In the genomic region with DNA sequence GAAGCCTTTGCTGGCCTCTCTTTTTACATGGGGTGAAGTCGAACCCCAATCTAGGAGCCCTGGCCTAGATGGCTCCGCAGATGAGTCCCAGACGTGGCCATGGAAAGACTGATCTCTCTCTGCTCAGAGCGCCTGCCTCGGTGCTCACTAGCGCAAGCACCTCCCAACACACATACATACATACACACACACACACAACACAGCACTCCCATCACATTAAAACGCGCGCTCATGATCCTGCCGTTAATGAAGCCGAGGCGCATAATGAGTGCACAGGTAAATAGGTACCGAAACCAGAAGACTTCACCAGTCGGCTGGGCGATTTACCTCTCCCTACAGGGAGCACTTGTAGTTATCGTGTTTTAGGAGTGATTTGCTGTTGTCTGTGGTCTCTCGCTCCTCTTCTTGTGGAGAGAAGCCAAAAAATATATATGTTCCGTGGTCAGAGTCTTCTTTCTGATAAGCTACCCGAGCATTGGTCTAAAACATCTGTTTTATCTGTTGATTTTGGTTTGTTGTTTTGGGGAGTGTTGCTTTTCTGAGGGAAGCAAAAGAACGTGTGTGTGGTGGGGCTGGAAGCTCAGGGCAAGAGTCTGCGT, we compare ENCODE assay signal across 1 cellular context.
TF ChIP-seq lines count a peak whose summit lies in the region.

No MANE protein-coding gene starts in this region.

TF ChIP-seq in H1, 55 proteins besides CTCF, POLR2A, EP300 and RAD21 (continued from another document):
- TF ChIP-seq, protein P1, sequence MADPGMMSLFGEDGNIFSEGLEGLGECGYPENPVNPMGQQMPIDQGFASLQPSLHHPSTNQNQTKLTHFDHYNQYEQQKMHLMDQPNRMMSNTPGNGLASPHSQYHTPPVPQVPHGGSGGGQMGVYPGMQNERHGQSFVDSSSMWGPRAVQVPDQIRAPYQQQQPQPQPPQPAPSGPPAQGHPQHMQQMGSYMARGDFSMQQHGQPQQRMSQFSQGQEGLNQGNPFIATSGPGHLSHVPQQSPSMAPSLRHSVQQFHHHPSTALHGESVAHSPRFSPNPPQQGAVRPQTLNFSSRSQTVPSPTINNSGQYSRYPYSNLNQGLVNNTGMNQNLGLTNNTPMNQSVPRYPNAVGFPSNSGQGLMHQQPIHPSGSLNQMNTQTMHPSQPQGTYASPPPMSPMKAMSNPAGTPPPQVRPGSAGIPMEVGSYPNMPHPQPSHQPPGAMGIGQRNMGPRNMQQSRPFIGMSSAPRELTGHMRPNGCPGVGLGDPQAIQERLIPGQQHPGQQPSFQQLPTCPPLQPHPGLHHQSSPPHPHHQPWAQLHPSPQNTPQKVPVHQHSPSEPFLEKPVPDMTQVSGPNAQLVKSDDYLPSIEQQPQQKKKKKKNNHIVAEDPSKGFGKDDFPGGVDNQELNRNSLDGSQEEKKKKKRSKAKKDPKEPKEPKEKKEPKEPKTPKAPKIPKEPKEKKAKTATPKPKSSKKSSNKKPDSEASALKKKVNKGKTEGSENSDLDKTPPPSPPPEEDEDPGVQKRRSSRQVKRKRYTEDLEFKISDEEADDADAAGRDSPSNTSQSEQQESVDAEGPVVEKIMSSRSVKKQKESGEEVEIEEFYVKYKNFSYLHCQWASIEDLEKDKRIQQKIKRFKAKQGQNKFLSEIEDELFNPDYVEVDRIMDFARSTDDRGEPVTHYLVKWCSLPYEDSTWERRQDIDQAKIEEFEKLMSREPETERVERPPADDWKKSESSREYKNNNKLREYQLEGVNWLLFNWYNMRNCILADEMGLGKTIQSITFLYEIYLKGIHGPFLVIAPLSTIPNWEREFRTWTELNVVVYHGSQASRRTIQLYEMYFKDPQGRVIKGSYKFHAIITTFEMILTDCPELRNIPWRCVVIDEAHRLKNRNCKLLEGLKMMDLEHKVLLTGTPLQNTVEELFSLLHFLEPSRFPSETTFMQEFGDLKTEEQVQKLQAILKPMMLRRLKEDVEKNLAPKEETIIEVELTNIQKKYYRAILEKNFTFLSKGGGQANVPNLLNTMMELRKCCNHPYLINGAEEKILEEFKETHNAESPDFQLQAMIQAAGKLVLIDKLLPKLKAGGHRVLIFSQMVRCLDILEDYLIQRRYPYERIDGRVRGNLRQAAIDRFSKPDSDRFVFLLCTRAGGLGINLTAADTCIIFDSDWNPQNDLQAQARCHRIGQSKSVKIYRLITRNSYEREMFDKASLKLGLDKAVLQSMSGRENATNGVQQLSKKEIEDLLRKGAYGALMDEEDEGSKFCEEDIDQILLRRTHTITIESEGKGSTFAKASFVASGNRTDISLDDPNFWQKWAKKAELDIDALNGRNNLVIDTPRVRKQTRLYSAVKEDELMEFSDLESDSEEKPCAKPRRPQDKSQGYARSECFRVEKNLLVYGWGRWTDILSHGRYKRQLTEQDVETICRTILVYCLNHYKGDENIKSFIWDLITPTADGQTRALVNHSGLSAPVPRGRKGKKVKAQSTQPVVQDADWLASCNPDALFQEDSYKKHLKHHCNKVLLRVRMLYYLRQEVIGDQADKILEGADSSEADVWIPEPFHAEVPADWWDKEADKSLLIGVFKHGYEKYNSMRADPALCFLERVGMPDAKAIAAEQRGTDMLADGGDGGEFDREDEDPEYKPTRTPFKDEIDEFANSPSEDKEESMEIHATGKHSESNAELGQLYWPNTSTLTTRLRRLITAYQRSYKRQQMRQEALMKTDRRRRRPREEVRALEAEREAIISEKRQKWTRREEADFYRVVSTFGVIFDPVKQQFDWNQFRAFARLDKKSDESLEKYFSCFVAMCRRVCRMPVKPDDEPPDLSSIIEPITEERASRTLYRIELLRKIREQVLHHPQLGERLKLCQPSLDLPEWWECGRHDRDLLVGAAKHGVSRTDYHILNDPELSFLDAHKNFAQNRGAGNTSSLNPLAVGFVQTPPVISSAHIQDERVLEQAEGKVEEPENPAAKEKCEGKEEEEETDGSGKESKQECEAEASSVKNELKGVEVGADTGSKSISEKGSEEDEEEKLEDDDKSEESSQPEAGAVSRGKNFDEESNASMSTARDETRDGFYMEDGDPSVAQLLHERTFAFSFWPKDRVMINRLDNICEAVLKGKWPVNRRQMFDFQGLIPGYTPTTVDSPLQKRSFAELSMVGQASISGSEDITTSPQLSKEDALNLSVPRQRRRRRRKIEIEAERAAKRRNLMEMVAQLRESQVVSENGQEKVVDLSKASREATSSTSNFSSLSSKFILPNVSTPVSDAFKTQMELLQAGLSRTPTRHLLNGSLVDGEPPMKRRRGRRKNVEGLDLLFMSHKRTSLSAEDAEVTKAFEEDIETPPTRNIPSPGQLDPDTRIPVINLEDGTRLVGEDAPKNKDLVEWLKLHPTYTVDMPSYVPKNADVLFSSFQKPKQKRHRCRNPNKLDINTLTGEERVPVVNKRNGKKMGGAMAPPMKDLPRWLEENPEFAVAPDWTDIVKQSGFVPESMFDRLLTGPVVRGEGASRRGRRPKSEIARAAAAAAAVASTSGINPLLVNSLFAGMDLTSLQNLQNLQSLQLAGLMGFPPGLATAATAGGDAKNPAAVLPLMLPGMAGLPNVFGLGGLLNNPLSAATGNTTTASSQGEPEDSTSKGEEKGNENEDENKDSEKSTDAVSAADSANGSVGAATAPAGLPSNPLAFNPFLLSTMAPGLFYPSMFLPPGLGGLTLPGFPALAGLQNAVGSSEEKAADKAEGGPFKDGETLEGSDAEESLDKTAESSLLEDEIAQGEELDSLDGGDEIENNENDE (IDR thresholded peaks at IDR 0.05; ENCODE audit: insufficient replicate concordance, low read length): peak; percentile 12
- TF ChIP-seq SP4 (IDR thresholded peaks at IDR 0.05; ENCODE audit: low read length): no peak
- no peak for TF ChIP-seq MAFK (IDR thresholded peaks at IDR 0.05; ENCODE audit: low read depth, low read length)
- TF ChIP-seq SAP30 (IDR thresholded peaks at IDR 0.05; ENCODE audit: insufficient read depth, insufficient replicate concordance, low read length): no peak
- TF ChIP-seq BCL11A (IDR thresholded peaks at IDR 0.05; ENCODE audit: low read depth in 2 of 2, low read length in 2 of 2): no peak
- TF ChIP-seq SUZ12 (IDR thresholded peaks at IDR 0.05; ENCODE audit: low read length): peak; percentile 96; the same call in 1 of the 2 replicates
- peak; percentile 25 for TF ChIP-seq KDM4A (IDR thresholded peaks at IDR 0.05; ENCODE audit: low read depth, low read length, severe bottlenecking)
- TF ChIP-seq SP1 (IDR thresholded peaks at IDR 0.05; ENCODE audit: low read depth, low read length): no peak
- no peak for TF ChIP-seq KDM5A (IDR thresholded peaks at IDR 0.05; ENCODE audit: low read length)
- no peak for TF ChIP-seq SRF (IDR thresholded peaks at IDR 0.05; ENCODE audit: low read depth, low read length)
- 0 out of 4 replicates have a peak, but pooled peaks of 1 of the 2 experiments have one; percentile 27 for TF ChIP-seq HDAC2 (IDR thresholded peaks at IDR 0.05; ENCODE audit: borderline replicate concordance in 1 of 2, low read depth in 2 of 2, low read length in 2 of 2)
- TF ChIP-seq EZH2 (IDR thresholded peaks at IDR 0.05; ENCODE audit: low read depth, low read length, severe bottlenecking): peak; percentile 89
- TF ChIP-seq JUND (IDR thresholded peaks at IDR 0.05; ENCODE audit: low read length): no peak
- TF ChIP-seq SIX5 (IDR thresholded peaks at IDR 0.05; ENCODE audit: low read depth, low read length): no peak
- peak; percentile 8 for TF ChIP-seq ASH2L (IDR thresholded peaks at IDR 0.05; ENCODE audit: low read length)
TF ChIP-seq in H1: peak in this region for 7.
